ENCODE assay signal across 1 cellular context in genomic region chr19:40778045-40778864, GRCh38.
TF ChIP-seq lines count a peak whose summit lies in the region.

A gene with protein sequence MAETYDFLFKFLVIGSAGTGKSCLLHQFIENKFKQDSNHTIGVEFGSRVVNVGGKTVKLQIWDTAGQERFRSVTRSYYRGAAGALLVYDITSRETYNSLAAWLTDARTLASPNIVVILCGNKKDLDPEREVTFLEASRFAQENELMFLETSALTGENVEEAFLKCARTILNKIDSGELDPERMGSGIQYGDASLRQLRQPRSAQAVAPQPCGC (plus strand): TSS chr19:40778247. CDS start chr19:40778376, 129 bp downstream.

TF ChIP-seq in HepG2, 621 proteins besides CTCF, POLR2A, EP300 and RAD21 (continued from another document and continues in another):
- TF ChIP-seq FOXM1 (CRISPR knock-in tag; IDR thresholded peaks at IDR 0.05) (no peak), ZNF235 (CRISPR knock-in tag; IDR thresholded peaks at IDR 0.05; ENCODE audit: borderline replicate concordance) (no peak), SATB2 (CRISPR knock-in tag; IDR thresholded peaks at IDR 0.05) (no peak), TFAP4 (IDR thresholded peaks at IDR 0.05; ENCODE audit: borderline replicate concordance, low read depth) (peak; percentile 95; the same call in 1 of the 2 replicates), RNF2 (conservative IDR thresholded peaks at IDR 0.05; ENCODE audit: low read depth) (no peak), ZNF780A (CRISPR knock-in tag; IDR thresholded peaks at IDR 0.05) (no peak), ZNF383 (CRISPR knock-in tag; IDR thresholded peaks at IDR 0.05; ENCODE audit: borderline replicate concordance) (no peak), ZNF598 (CRISPR knock-in tag; IDR thresholded peaks at IDR 0.05; ENCODE audit: borderline replicate concordance) (peak; percentile 35; the same call in 1 of the 2 replicates), HOMEZ (CRISPR knock-in tag; IDR thresholded peaks at IDR 0.05; ENCODE audit: low read depth) (0 out of 2 replicates have a peak, but pooled peaks have one; percentile 15), ZNF20 (CRISPR knock-in tag; IDR thresholded peaks at IDR 0.05) (no peak), ZNF264 (CRISPR knock-in tag; IDR thresholded peaks at IDR 0.05) (no peak), ZNF274 (CRISPR knock-in tag; IDR thresholded peaks at IDR 0.05) (peak; percentile 59; the same call in 1 of the 2 replicates), FOXP4 (CRISPR knock-in tag; IDR thresholded peaks at IDR 0.05) (no peak), TBL1XR1 (IDR thresholded peaks at IDR 0.05; ENCODE audit: borderline replicate concordance, low read length, partially characterized antibody) (no peak), JUND (CRISPR knock-in tag; IDR thresholded peaks at IDR 0.05) (no peak), HNRNPK (IDR thresholded peaks at IDR 0.05; ENCODE audit: low read depth, low read length, poor library complexity, severe bottlenecking) (peak; percentile 80), KDM6A (CRISPR knock-in tag; IDR thresholded peaks at IDR 0.05; ENCODE audit: low read depth) (no peak), ZNF253 (CRISPR knock-in tag; IDR thresholded peaks at IDR 0.05; ENCODE audit: borderline replicate concordance) (no peak), XBP1 (CRISPR knock-in tag; IDR thresholded peaks at IDR 0.05) (no peak), MXI1 (IDR thresholded peaks at IDR 0.05; ENCODE audit: borderline replicate concordance, low read depth, low read length) (peak; percentile 52; the same call in 1 of the 3 replicates), PRMT3 (CRISPR knock-in tag; IDR thresholded peaks at IDR 0.05; ENCODE audit: borderline replicate concordance, low read depth) (no peak), KDM5A (IDR thresholded peaks at IDR 0.05; ENCODE audit: borderline replicate concordance, low read length) (peak; percentile 37; the same call in 1 of the 2 replicates), KDM4B (CRISPR knock-in tag; IDR thresholded peaks at IDR 0.05) (no peak), POLR2AphosphoS2 (IDR thresholded peaks at IDR 0.05; ENCODE audit: low read depth, low read length) (no peak), FOXK1 (CRISPR knock-in tag; IDR thresholded peaks at IDR 0.05; ENCODE audit: borderline replicate concordance, low read depth) (peak; percentile 28; the same call in 1 of the 2 replicates), NR1H2 (CRISPR knock-in tag; IDR thresholded peaks at IDR 0.05; ENCODE audit: borderline replicate concordance, low read depth) (no peak), GATAD2A (CRISPR knock-in tag; IDR thresholded peaks at IDR 0.05) (no peak), ZNF12 (CRISPR knock-in tag; IDR thresholded peaks at IDR 0.05) (no peak), ZNF382 (CRISPR knock-in tag; IDR thresholded peaks at IDR 0.05; ENCODE audit: borderline replicate concordance) (no peak), YEATS4 (CRISPR knock-in tag; IDR thresholded peaks at IDR 0.05; ENCODE audit: borderline replicate concordance) (no peak; the same call in 1 of the 2 replicates), SMARCE1 (IDR thresholded peaks at IDR 0.05; ENCODE audit: borderline replicate concordance) (no peak), RCOR2 (CRISPR knock-in tag; IDR thresholded peaks at IDR 0.05) (no peak), RBAK (CRISPR knock-in tag; IDR thresholded peaks at IDR 0.05) (no peak), POLR2G (IDR thresholded peaks at IDR 0.05; ENCODE audit: low read depth, low read length) (peak; percentile 64; the same call in 1 of the 2 replicates)
- TF ChIP-seq, protein P1, sequence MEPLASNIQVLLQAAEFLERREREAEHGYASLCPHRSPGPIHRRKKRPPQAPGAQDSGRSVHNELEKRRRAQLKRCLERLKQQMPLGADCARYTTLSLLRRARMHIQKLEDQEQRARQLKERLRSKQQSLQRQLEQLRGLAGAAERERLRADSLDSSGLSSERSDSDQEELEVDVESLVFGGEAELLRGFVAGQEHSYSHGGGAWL (CRISPR knock-in tag; IDR thresholded peaks at IDR 0.05): peak; percentile 16; the same call in 1 of the 2 replicates
- TF ChIP-seq, protein P2, sequence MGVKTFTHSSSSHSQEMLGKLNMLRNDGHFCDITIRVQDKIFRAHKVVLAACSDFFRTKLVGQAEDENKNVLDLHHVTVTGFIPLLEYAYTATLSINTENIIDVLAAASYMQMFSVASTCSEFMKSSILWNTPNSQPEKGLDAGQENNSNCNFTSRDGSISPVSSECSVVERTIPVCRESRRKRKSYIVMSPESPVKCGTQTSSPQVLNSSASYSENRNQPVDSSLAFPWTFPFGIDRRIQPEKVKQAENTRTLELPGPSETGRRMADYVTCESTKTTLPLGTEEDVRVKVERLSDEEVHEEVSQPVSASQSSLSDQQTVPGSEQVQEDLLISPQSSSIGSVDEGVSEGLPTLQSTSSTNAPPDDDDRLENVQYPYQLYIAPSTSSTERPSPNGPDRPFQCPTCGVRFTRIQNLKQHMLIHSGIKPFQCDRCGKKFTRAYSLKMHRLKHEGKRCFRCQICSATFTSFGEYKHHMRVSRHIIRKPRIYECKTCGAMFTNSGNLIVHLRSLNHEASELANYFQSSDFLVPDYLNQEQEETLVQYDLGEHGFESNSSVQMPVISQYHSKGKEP (CRISPR knock-in tag; IDR thresholded peaks at IDR 0.05): no peak
- TF ChIP-seq, protein P3, sequence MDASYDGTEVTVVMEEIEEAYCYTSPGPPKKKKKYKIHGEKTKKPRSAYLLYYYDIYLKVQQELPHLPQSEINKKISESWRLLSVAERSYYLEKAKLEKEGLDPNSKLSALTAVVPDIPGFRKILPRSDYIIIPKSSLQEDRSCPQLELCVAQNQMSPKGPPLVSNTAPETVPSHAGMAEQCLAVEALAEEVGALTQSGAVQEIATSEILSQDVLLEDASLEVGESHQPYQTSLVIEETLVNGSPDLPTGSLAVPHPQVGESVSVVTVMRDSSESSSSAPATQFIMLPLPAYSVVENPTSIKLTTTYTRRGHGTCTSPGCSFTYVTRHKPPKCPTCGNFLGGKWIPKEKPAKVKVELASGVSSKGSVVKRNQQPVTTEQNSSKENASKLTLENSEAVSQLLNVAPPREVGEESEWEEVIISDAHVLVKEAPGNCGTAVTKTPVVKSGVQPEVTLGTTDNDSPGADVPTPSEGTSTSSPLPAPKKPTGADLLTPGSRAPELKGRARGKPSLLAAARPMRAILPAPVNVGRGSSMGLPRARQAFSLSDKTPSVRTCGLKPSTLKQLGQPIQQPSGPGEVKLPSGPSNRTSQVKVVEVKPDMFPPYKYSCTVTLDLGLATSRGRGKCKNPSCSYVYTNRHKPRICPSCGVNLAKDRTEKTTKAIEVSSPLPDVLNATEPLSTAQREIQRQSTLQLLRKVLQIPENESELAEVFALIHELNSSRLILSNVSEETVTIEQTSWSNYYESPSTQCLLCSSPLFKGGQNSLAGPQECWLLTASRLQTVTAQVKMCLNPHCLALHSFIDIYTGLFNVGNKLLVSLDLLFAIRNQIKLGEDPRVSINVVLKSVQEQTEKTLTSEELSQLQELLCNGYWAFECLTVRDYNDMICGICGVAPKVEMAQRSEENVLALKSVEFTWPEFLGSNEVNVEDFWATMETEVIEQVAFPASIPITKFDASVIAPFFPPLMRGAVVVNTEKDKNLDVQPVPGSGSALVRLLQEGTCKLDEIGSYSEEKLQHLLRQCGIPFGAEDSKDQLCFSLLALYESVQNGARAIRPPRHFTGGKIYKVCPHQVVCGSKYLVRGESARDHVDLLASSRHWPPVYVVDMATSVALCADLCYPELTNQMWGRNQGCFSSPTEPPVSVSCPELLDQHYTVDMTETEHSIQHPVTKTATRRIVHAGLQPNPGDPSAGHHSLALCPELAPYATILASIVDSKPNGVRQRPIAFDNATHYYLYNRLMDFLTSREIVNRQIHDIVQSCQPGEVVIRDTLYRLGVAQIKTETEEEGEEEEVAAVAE (CRISPR knock-in tag; IDR thresholded peaks at IDR 0.05; ENCODE audit: borderline replicate concordance): no peak
- TF ChIP-seq, protein P4, sequence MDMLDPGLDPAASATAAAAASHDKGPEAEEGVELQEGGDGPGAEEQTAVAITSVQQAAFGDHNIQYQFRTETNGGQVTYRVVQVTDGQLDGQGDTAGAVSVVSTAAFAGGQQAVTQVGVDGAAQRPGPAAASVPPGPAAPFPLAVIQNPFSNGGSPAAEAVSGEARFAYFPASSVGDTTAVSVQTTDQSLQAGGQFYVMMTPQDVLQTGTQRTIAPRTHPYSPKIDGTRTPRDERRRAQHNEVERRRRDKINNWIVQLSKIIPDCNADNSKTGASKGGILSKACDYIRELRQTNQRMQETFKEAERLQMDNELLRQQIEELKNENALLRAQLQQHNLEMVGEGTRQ (IDR thresholded peaks at IDR 0.05; ENCODE audit: low read depth, low read length): no peak
- TF ChIP-seq, protein P4 (CRISPR knock-in tag; IDR thresholded peaks at IDR 0.05; ENCODE audit: borderline replicate concordance): no peak
- TF ChIP-seq, protein P5, sequence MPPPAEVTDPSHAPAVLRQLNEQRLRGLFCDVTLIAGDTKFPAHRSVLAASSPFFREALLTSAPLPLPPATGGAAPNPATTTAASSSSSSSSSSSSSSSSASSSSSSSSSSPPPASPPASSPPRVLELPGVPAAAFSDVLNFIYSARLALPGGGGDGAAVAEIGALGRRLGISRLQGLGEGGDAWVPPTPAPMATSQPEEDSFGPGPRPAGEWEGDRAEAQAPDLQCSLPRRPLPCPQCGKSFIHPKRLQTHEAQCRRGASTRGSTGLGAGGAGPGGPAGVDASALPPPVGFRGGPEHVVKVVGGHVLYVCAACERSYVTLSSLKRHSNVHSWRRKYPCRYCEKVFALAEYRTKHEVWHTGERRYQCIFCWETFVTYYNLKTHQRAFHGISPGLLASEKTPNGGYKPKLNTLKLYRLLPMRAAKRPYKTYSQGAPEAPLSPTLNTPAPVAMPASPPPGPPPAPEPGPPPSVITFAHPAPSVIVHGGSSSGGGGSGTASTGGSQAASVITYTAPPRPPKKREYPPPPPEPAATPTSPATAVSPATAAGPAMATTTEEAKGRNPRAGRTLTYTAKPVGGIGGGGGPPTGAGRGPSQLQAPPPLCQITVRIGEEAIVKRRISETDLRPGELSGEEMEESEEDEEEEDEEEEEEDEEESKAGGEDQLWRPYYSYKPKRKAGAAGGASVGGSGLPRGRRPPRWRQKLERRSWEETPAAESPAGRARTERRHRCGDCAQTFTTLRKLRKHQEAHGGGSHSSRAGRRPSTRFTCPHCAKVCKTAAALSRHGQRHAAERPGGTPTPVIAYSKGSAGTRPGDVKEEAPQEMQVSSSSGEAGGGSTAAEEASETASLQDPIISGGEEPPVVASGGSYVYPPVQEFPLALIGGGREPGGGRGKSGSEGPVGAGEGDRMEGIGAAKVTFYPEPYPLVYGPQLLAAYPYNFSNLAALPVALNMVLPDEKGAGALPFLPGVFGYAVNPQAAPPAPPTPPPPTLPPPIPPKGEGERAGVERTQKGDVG (CRISPR knock-in tag; IDR thresholded peaks at IDR 0.05; ENCODE audit: borderline replicate concordance): no peak
- TF ChIP-seq, protein P6, sequence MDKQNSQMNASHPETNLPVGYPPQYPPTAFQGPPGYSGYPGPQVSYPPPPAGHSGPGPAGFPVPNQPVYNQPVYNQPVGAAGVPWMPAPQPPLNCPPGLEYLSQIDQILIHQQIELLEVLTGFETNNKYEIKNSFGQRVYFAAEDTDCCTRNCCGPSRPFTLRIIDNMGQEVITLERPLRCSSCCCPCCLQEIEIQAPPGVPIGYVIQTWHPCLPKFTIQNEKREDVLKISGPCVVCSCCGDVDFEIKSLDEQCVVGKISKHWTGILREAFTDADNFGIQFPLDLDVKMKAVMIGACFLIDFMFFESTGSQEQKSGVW (CRISPR knock-in tag; IDR thresholded peaks at IDR 0.05; ENCODE audit: borderline replicate concordance): no peak
- TF ChIP-seq, protein P7, sequence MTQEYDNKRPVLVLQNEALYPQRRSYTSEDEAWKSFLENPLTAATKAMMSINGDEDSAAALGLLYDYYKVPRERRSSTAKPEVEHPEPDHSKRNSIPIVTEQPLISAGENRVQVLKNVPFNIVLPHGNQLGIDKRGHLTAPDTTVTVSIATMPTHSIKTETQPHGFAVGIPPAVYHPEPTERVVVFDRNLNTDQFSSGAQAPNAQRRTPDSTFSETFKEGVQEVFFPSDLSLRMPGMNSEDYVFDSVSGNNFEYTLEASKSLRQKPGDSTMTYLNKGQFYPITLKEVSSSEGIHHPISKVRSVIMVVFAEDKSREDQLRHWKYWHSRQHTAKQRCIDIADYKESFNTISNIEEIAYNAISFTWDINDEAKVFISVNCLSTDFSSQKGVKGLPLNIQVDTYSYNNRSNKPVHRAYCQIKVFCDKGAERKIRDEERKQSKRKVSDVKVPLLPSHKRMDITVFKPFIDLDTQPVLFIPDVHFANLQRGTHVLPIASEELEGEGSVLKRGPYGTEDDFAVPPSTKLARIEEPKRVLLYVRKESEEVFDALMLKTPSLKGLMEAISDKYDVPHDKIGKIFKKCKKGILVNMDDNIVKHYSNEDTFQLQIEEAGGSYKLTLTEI (CRISPR knock-in tag; conservative IDR thresholded peaks at IDR 0.05): no peak
